21 cellular contexts compared by ENCODE assay signal in genomic region chr13:35127466-35127865, GRCh38.
A peak's percentile ranks its signal among the peaks of the same experiment; 100 is the strongest.
DNase-seq lines count a peak whose midpoint lies in the region; ATAC-seq and FAIRE-seq lines count a peak whose summit lies in the region.
"Had no signal": no experiment of that assay in that cellular context is flagged by ENCODE, and none has a peak within 500 bp of the region (broad histone marks: within the 10 kb centered on the region; RNA-seq: fewer than 3 reads in every experiment).

No MANE protein-coding gene starts in this region.

- DNase-seq in frontal cortex (ENCODE audit: low spot score in 2 of 2) (no peak), small intestine (no peak), caudate nucleus (lab: John Stamatoyannopoulos, UW) (no peak), left lobe of liver (ENCODE audit: low spot score) (no peak)
- no peak for DNase-seq in stimulated activated CD4-positive, alpha-beta T cell treated with anti-CD3 and anti-CD28 coated beads, Interleukin-4, amount 100 ng/mL, for 1 hour
- DNase-seq: 8988T; Caco-2; CD4-positive, CD25-positive, alpha-beta regulatory T cell; CD8-positive, alpha-beta T cell; DMS153; DND-41; GDM1; H9 had no signal

- ATAC-seq in left lobe of liver = no peak
- ATAC-seq: CD8-positive, alpha-beta T cell; GM12878; GM23338; HCT116 had no signal

- FAIRE-seq in A204.1 (lab: Jason Lieb, UNC) = peak; percentile 25
- FAIRE-seq in G401.6 (lab: Jason Lieb, UNC) = peak; percentile 53
- FAIRE-seq in frontal cortex (lab: Jason Lieb, UNC) = peak; percentile 39
- FAIRE-seq in small intestine (lab: Jason Lieb, UNC) = peak; percentile 5
- FAIRE-seq: GM12878, GM19239 had no signal

- H3K36me3 ChIP-seq in small intestine (ENCODE audit: control insufficient read depth in 2 of 2, insufficient read depth in 2 of 2, low read length in 2 of 2) = no peaks in the 10 kb centered on the region
- H3K36me3 ChIP-seq: BLaER1 had no signal

- no peaks in the 10 kb centered on the region for H3K27me3 ChIP-seq in small intestine (ENCODE audit: control insufficient read depth in 2 of 2, insufficient read depth in 2 of 2, low read length in 2 of 2)
- H3K27me3 ChIP-seq: BLaER1 had no signal

- WGBS in small intestine, 3 donors = 93 to 98% (median 95%) methylated on average over 2 of the region's 2 CpGs

- H3K27ac ChIP-seq in small intestine (ENCODE audit: low read depth in 1 of 2, low read length in 1 of 2) (no peak overlapping the region), caudate nucleus (ENCODE audit: low read depth, low read length) (no peak overlapping the region)
- H3K27ac ChIP-seq: BLaER1, C4-2B had no signal

- no peaks in the 10 kb centered on the region for H3K9me3 ChIP-seq in small intestine (ENCODE audit: control insufficient read depth, low read depth)
- H3K9me3 ChIP-seq: BLaER1, Caco-2 had no signal

- H3K4me3 ChIP-seq in small intestine (ENCODE audit: low read depth in 1 of 2, low read length in 2 of 2) = no peak overlapping the region
- H3K4me3 ChIP-seq: BLaER1, GM12878, GM23338 had no signal

- H3K4me1 ChIP-seq in small intestine (ENCODE audit: control insufficient read depth in 2 of 2, insufficient read depth in 1 of 2, low read depth in 1 of 2, low read length in 1 of 2) = no peaks in the 10 kb centered on the region
- H3K4me1 ChIP-seq: BLaER1, Caco-2 had no signal
